ENCODE assay signal across 9 cellular contexts in the genomic region with DNA sequence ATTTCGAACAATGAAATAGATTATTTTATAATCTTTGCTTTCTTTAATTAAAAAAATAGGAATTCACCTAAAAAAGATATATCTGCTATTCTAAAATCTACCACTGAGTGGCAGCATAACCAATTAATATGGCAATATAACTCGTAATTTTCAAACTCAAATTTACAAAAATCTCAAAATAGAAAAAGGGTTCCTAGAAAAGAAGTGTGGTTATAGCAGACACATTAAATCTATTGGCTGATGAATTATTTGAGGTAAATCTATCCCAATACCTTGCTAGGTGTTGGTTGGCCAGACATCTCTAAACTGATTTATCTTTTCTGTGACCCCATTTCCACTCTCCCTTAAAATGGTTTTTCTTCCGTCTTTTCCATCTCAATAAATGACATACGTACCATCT. TPM values are rescaled to one million over a fixed set of nuclear protein-coding genes. Genes with fewer than 3 reads are reported as not detected.
A peak's percentile ranks its signal among the peaks of the same experiment; 100 is the strongest.
DNase-seq lines count a peak whose midpoint lies in the region; ATAC-seq and TF ChIP-seq lines count a peak whose summit lies in the region.
"Had no signal": no experiment of that assay in that cellular context is flagged by ENCODE, and none has a peak within 500 bp of the region (broad histone marks: within the 10 kb centered on the region; RNA-seq: fewer than 3 reads in every experiment).

No MANE protein-coding gene starts in this region.

- DNase-seq in DND-41, result no peak
- peak; percentile 26 for DNase-seq in LoVo (ENCODE audit: low spot score)
- no peak for DNase-seq in dorsolateral prefrontal cortex
- no peak for DNase-seq in osteocyte (ENCODE audit: extremely low spot score, unreplicated experiment)
- DNase-seq in NCI-H146 (lab: John Stamatoyannopoulos, UW), result no peak
- DNase-seq in activated CD4-positive, CD25-positive, alpha-beta regulatory T cell (lab: John Stamatoyannopoulos, UW), result no peak
- no peak for DNase-seq in sciatic nerve (ENCODE audit: low spot score)
- DNase-seq in brain microvascular endothelial cell, result no peak

- in situ Hi-C loops in brain microvascular endothelial cell (cut with HindIII; ENCODE audit: low pct_ligation_motif_present, low sequenced_read_pairs), result no loop called here

- intact Hi-C loops in dorsolateral prefrontal cortex (cut with DNase I) (loop anchor here (1.0 to 5.0 kb wide), 2 partner anchors 69 to 84 kb away; no protein-coding TSS in a partner anchor), sciatic nerve (cut with DNase I) (loop anchor here (5.0 kb wide), 1 partner anchor 84 kb away; no protein-coding TSS in a partner anchor)

- H3K4me3 Mint-ChIP-seq in osteocyte (ENCODE audit: unreplicated experiment), result no peak overlapping the region
- H3K4me3 Mint-ChIP-seq: dendritic cell treated with granulocyte-macrophage colony-stimulating factor and Interleukin-4, amounts not matched to agents 40 ng/mL and 50 ng/mL, for 4 days had no signal

- H3K27ac ChIP-seq in DND-41 (ENCODE audit: low read length) (no peak overlapping the region), dorsolateral prefrontal cortex (no peak overlapping the region), brain microvascular endothelial cell (no peak overlapping the region)

- no peak overlapping the region for H2AFZ ChIP-seq in DND-41 (ENCODE audit: low read depth, low read length)

- no peaks in the 10 kb centered on the region for H4K20me1 ChIP-seq in DND-41 (ENCODE audit: insufficient read depth, low read length)

- H3K36me3 Mint-ChIP-seq in osteocyte (ENCODE audit: unreplicated experiment), result no peaks in the 10 kb centered on the region

- H3K27me3 ChIP-seq in DND-41 (ENCODE audit: insufficient read depth, low read length, poor library complexity), result peaks cover 6% of the 10 kb centered on the region
- no peaks in the 10 kb centered on the region for H3K27me3 ChIP-seq in dorsolateral prefrontal cortex
- peaks cover 2% of the 10 kb centered on the region for H3K27me3 ChIP-seq in brain microvascular endothelial cell (replicated peaks)

- H3K4me2 ChIP-seq in DND-41 (ENCODE audit: insufficient read depth, low read length), result no peak overlapping the region

- no peaks in the 10 kb centered on the region for H3K9me3 ChIP-seq in DND-41 (ENCODE audit: insufficient read depth, low read length, severe bottlenecking)

- H3K4me3 ChIP-seq in DND-41 (ENCODE audit: low read depth in 1 of 2, low read length in 2 of 2) (no peak overlapping the region), dorsolateral prefrontal cortex (peak overlapping the region in 22 of 59 donors; percentile 1 to 38 (median 18)), brain microvascular endothelial cell (ENCODE audit: low read depth, low read length) (no peak overlapping the region)

- no peak for ATAC-seq in DND-41 (ENCODE audit: insufficient read depth, low read depth)
- ATAC-seq in sciatic nerve, result no peak

- TF ChIP-seq CTCF in DND-41 (IDR thresholded peaks at IDR 0.05; ENCODE audit: borderline replicate concordance, extremely low read depth, low read length, poor library complexity, severe bottlenecking) (peak; percentile 67), dorsolateral prefrontal cortex (IDR thresholded peaks at IDR 0.05 in 54 of 56, conservative IDR thresholded peaks at IDR 0.05 in 2 of 56; ENCODE audit: low read depth in 1 of 56, partially characterized antibody in 56 of 56) (peak; percentile 63 to 94 (median 81)), osteocyte (IDR thresholded peaks at IDR 0.05) (peak; percentile 69), brain microvascular endothelial cell (IDR thresholded peaks at IDR 0.05; ENCODE audit: low read depth, low read length, missing control alignments) (no peak)

- no peaks in the 10 kb centered on the region for H3K9me3 Mint-ChIP-seq in osteocyte (ENCODE audit: unreplicated experiment)
- H3K9me3 Mint-ChIP-seq: dendritic cell treated with granulocyte-macrophage colony-stimulating factor and Interleukin-4, amounts not matched to agents 40 ng/mL and 50 ng/mL, for 4 days had no signal

- H3K27ac Mint-ChIP-seq in osteocyte (ENCODE audit: unreplicated experiment), result no peak overlapping the region
- H3K27ac Mint-ChIP-seq: dendritic cell treated with granulocyte-macrophage colony-stimulating factor and Interleukin-4, amounts not matched to agents 40 ng/mL and 50 ng/mL, for 4 days had no signal

- H3K9ac ChIP-seq in DND-41 (ENCODE audit: low read depth, low read length), result no peak overlapping the region

- H3K36me3 ChIP-seq in DND-41 (ENCODE audit: insufficient read depth, low read length) (no peaks in the 10 kb centered on the region), brain microvascular endothelial cell (replicated peaks) (no peaks in the 10 kb centered on the region)

- H3K4me1 ChIP-seq in DND-41 (ENCODE audit: insufficient read depth, low read length), result no peaks in the 10 kb centered on the region

- H3K27me3 Mint-ChIP-seq in osteocyte (ENCODE audit: unreplicated experiment), result peaks cover 80% of the 10 kb centered on the region

- no peaks in the 10 kb centered on the region for H3K79me2 ChIP-seq in DND-41 (ENCODE audit: insufficient read depth, low read length)

- H3K4me1 Mint-ChIP-seq in osteocyte (ENCODE audit: unreplicated experiment), result no peaks in the 10 kb centered on the region

RNA-seq across cellular contexts. Expression of a gene that starts 30.2 kb away (rescaled TPM):
- total RNA-seq in dorsolateral prefrontal cortex, result 10 to 100 TPM in 89 of 120 experiments, 1 to 10 TPM in 31; 5.8 to 21.5 (median 11.8) TPM
- total RNA-seq in osteocyte, result 0.86 and 1.5 TPM in 2 replicates
- 1.7 TPM for total RNA-seq in sciatic nerve

RNA-seq across cellular contexts. Expression of a gene that starts 40.6 kb away (rescaled TPM):
- total RNA-seq in dorsolateral prefrontal cortex, result 100 to 1,000 TPM in 10 of 120 experiments, 10 to 100 TPM in 110; 69.0 to 107 (median 89.1) TPM
- total RNA-seq in osteocyte, result 11.4 and 11.5 TPM in 2 replicates
- total RNA-seq in sciatic nerve, result 61.0 TPM

RNA-seq across cellular contexts. Expression of a gene that starts 52.4 kb away (rescaled TPM):
- total RNA-seq in dorsolateral prefrontal cortex, result 10 to 100 TPM; 44.5 to 79.9 (median 61.8) TPM
- 4.1 and 4.3 TPM in 2 replicates for total RNA-seq in osteocyte
- total RNA-seq in sciatic nerve, result 34.7 TPM
